In genomic region chr9:124260769-124261603, GRCh38 we compare ENCODE assay signal across 1 cellular context.
TF ChIP-seq lines count a peak whose summit lies in the region.

No MANE protein-coding gene starts in this region.

TF ChIP-seq in H1, 55 proteins besides CTCF, POLR2A, EP300 and RAD21 (continued from another document):
- no peak for TF ChIP-seq CHD7 (IDR thresholded peaks at IDR 0.05; ENCODE audit: insufficient replicate concordance, low read length)
- TF ChIP-seq SIX5 (IDR thresholded peaks at IDR 0.05; ENCODE audit: low read depth, low read length), result no peak
- no peak for TF ChIP-seq ASH2L (IDR thresholded peaks at IDR 0.05; ENCODE audit: low read length)
- TF ChIP-seq USF2 (IDR thresholded peaks at IDR 0.05; ENCODE audit: low read length), result no peak
- TF ChIP-seq BCL11A (IDR thresholded peaks at IDR 0.05; ENCODE audit: low read depth in 2 of 2, low read length in 2 of 2), result no peak
- no peak for TF ChIP-seq TEAD4 (IDR thresholded peaks at IDR 0.05; ENCODE audit: low read depth, low read length)
- no peak for TF ChIP-seq KDM5A (IDR thresholded peaks at IDR 0.05; ENCODE audit: low read length)
- TF ChIP-seq HDAC6 (IDR thresholded peaks at IDR 0.05; ENCODE audit: low read depth, low read length), result no peak
- no peak for TF ChIP-seq PHF8 (conservative IDR thresholded peaks at IDR 0.05; ENCODE audit: low read depth, low read length)
- no peak for TF ChIP-seq RNF2 (IDR thresholded peaks at IDR 0.05; ENCODE audit: borderline replicate concordance, low read depth, low read length, missing control alignments, poor library complexity, severe bottlenecking)
- no peak for TF ChIP-seq SIN3A (conservative IDR thresholded peaks at IDR 0.05 in 1 of 2, IDR thresholded peaks at IDR 0.05 in 1 of 2; ENCODE audit: low read depth in 1 of 2, low read length in 2 of 2)
- no peak for TF ChIP-seq SAP30 (IDR thresholded peaks at IDR 0.05; ENCODE audit: insufficient read depth, insufficient replicate concordance, low read length)
- no peak for TF ChIP-seq MAX (IDR thresholded peaks at IDR 0.05)
- no peak for TF ChIP-seq BACH1 (IDR thresholded peaks at IDR 0.05; ENCODE audit: low read length)
- no peak for TF ChIP-seq CHD1 (IDR thresholded peaks at IDR 0.05; ENCODE audit: low read depth, low read length)
